In the genomic region with DNA sequence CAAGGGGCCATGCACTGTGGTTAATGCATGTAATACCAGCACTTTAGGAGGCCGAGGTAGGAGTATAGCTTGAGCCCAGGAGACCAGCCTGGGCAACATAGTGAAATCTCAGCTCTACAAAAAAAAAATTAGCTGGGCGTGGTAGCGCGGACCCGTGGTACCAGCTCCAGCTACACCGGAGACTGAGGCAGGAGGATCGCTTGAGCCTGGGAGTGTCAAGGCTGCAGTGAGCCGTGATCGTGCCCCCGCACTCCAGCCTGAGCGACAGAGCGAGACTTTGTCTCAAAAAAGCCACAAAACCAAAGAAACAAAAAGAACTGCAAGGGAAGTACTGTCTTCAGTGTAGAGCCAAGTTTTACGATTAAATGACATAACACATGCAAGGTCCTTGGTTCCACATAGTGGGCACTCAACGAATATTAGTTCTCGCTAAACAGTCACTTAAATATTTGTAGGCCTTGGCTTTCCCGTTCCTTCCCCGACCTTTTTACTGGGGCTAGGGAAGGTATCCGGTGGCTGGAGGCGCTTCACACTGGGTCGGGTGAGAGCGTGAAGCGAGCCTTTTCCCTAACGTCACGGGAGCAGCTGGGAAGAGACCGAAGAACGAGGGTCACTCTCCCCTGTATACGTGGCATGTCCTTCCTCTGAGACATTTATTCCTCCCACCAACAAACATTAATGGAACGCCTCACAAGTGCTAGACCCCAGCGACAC, we compare ENCODE assay signal across 1 cellular context.
TF ChIP-seq lines count a peak whose summit lies in the region.

No MANE protein-coding gene starts in this region.

TF ChIP-seq in HepG2, 621 proteins besides CTCF, POLR2A, EP300 and RAD21:
- TF ChIP-seq ZBTB20 (CRISPR knock-in tag; IDR thresholded peaks at IDR 0.05; ENCODE audit: borderline replicate concordance, low read depth) (peak; percentile 0; the same call in 1 of the 2 replicates), MIER3 (CRISPR knock-in tag; IDR thresholded peaks at IDR 0.05; ENCODE audit: borderline replicate concordance) (0 out of 2 replicates have a peak, but pooled peaks have one; percentile 2), ZNF354B (CRISPR knock-in tag; IDR thresholded peaks at IDR 0.05) (0 out of 2 replicates have a peak, but pooled peaks have one; percentile 53), SNAPC2 (CRISPR knock-in tag; IDR thresholded peaks at IDR 0.05) (0 out of 2 replicates have a peak, but pooled peaks have one; percentile 34), ZNF557 (CRISPR knock-in tag; IDR thresholded peaks at IDR 0.05) (no peak), ZFP37 (CRISPR knock-in tag; IDR thresholded peaks at IDR 0.05; ENCODE audit: borderline replicate concordance) (no peak), TEAD3 (CRISPR knock-in tag; optimal IDR thresholded peaks at IDR 0.05; ENCODE audit: borderline replicate concordance) (peak; percentile 12), ZNF775 (CRISPR knock-in tag; IDR thresholded peaks at IDR 0.05; ENCODE audit: borderline replicate concordance) (peak; percentile 54; the same call in 1 of the 2 replicates), SMAD1 (CRISPR knock-in tag; IDR thresholded peaks at IDR 0.05; ENCODE audit: borderline replicate concordance, low read depth) (peak; percentile 37; the same call in 1 of the 2 replicates), ZBTB38 (CRISPR knock-in tag; IDR thresholded peaks at IDR 0.05) (peak; percentile 99), ZNF430 (CRISPR knock-in tag; IDR thresholded peaks at IDR 0.05) (0 out of 2 replicates have a peak, but pooled peaks have one; percentile 35), SAFB2 (CRISPR knock-in tag; IDR thresholded peaks at IDR 0.05; ENCODE audit: borderline replicate concordance, low read depth) (no peak), PRPF4 (IDR thresholded peaks at IDR 0.05; ENCODE audit: low read depth, low read length, poor library complexity, severe bottlenecking) (peak; percentile 88), HES4 (CRISPR knock-in tag; IDR thresholded peaks at IDR 0.05; ENCODE audit: borderline replicate concordance) (0 out of 2 replicates have a peak, but pooled peaks have one; percentile 63), ZNF235 (CRISPR knock-in tag; IDR thresholded peaks at IDR 0.05; ENCODE audit: borderline replicate concordance) (no peak), ZNF317 (CRISPR knock-in tag; IDR thresholded peaks at IDR 0.05) (no peak), ZNF563 (CRISPR knock-in tag; IDR thresholded peaks at IDR 0.05) (0 out of 2 replicates have a peak, but pooled peaks have one; percentile 12), KDM5B (CRISPR knock-in tag; IDR thresholded peaks at IDR 0.05; ENCODE audit: borderline replicate concordance) (0 out of 2 replicates have a peak, but pooled peaks have one; percentile 17), TMF1 (CRISPR knock-in tag; IDR thresholded peaks at IDR 0.05; ENCODE audit: low read depth) (0 out of 2 replicates have a peak, but pooled peaks have one; percentile 44)
- TF ChIP-seq, protein P1, sequence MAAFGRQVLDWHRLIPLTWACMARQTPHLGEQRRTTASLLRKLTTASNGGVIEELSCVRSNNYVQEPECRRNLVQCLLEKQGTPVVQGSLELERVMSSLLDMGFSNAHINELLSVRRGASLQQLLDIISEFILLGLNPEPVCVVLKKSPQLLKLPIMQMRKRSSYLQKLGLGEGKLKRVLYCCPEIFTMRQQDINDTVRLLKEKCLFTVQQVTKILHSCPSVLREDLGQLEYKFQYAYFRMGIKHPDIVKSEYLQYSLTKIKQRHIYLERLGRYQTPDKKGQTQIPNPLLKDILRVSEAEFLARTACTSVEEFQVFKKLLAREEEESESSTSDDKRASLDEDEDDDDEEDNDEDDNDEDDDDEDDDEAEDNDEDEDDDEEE (CRISPR knock-in tag; IDR thresholded peaks at IDR 0.05) = 0 out of 2 replicates have a peak, but pooled peaks have one; percentile 66
- TF ChIP-seq, protein P2, sequence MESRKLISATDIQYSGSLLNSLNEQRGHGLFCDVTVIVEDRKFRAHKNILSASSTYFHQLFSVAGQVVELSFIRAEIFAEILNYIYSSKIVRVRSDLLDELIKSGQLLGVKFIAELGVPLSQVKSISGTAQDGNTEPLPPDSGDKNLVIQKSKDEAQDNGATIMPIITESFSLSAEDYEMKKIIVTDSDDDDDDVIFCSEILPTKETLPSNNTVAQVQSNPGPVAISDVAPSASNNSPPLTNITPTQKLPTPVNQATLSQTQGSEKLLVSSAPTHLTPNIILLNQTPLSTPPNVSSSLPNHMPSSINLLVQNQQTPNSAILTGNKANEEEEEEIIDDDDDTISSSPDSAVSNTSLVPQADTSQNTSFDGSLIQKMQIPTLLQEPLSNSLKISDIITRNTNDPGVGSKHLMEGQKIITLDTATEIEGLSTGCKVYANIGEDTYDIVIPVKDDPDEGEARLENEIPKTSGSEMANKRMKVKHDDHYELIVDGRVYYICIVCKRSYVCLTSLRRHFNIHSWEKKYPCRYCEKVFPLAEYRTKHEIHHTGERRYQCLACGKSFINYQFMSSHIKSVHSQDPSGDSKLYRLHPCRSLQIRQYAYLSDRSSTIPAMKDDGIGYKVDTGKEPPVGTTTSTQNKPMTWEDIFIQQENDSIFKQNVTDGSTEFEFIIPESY (CRISPR knock-in tag; IDR thresholded peaks at IDR 0.05) = 0 out of 2 replicates have a peak, but pooled peaks have one; percentile 4
- TF ChIP-seq, protein P3, sequence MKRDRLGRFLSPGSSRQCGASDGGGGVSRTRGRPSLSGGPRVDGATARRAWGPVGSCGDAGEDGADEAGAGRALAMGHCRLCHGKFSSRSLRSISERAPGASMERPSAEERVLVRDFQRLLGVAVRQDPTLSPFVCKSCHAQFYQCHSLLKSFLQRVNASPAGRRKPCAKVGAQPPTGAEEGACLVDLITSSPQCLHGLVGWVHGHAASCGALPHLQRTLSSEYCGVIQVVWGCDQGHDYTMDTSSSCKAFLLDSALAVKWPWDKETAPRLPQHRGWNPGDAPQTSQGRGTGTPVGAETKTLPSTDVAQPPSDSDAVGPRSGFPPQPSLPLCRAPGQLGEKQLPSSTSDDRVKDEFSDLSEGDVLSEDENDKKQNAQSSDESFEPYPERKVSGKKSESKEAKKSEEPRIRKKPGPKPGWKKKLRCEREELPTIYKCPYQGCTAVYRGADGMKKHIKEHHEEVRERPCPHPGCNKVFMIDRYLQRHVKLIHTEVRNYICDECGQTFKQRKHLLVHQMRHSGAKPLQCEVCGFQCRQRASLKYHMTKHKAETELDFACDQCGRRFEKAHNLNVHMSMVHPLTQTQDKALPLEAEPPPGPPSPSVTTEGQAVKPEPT (CRISPR knock-in tag; IDR thresholded peaks at IDR 0.05; ENCODE audit: low read depth) = 0 out of 2 replicates have a peak, but pooled peaks have one; percentile 5
- TF ChIP-seq, protein P4, sequence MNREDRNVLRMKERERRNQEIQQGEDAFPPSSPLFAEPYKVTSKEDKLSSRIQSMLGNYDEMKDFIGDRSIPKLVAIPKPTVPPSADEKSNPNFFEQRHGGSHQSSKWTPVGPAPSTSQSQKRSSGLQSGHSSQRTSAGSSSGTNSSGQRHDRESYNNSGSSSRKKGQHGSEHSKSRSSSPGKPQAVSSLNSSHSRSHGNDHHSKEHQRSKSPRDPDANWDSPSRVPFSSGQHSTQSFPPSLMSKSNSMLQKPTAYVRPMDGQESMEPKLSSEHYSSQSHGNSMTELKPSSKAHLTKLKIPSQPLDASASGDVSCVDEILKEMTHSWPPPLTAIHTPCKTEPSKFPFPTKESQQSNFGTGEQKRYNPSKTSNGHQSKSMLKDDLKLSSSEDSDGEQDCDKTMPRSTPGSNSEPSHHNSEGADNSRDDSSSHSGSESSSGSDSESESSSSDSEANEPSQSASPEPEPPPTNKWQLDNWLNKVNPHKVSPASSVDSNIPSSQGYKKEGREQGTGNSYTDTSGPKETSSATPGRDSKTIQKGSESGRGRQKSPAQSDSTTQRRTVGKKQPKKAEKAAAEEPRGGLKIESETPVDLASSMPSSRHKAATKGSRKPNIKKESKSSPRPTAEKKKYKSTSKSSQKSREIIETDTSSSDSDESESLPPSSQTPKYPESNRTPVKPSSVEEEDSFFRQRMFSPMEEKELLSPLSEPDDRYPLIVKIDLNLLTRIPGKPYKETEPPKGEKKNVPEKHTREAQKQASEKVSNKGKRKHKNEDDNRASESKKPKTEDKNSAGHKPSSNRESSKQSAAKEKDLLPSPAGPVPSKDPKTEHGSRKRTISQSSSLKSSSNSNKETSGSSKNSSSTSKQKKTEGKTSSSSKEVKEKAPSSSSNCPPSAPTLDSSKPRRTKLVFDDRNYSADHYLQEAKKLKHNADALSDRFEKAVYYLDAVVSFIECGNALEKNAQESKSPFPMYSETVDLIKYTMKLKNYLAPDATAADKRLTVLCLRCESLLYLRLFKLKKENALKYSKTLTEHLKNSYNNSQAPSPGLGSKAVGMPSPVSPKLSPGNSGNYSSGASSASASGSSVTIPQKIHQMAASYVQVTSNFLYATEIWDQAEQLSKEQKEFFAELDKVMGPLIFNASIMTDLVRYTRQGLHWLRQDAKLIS (CRISPR knock-in tag; IDR thresholded peaks at IDR 0.05) = no peak
- TF ChIP-seq, protein P5, sequence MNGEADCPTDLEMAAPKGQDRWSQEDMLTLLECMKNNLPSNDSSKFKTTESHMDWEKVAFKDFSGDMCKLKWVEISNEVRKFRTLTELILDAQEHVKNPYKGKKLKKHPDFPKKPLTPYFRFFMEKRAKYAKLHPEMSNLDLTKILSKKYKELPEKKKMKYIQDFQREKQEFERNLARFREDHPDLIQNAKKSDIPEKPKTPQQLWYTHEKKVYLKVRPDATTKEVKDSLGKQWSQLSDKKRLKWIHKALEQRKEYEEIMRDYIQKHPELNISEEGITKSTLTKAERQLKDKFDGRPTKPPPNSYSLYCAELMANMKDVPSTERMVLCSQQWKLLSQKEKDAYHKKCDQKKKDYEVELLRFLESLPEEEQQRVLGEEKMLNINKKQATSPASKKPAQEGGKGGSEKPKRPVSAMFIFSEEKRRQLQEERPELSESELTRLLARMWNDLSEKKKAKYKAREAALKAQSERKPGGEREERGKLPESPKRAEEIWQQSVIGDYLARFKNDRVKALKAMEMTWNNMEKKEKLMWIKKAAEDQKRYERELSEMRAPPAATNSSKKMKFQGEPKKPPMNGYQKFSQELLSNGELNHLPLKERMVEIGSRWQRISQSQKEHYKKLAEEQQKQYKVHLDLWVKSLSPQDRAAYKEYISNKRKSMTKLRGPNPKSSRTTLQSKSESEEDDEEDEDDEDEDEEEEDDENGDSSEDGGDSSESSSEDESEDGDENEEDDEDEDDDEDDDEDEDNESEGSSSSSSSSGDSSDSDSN (CRISPR knock-in tag; IDR thresholded peaks at IDR 0.05) = no peak
- TF ChIP-seq, protein P6, sequence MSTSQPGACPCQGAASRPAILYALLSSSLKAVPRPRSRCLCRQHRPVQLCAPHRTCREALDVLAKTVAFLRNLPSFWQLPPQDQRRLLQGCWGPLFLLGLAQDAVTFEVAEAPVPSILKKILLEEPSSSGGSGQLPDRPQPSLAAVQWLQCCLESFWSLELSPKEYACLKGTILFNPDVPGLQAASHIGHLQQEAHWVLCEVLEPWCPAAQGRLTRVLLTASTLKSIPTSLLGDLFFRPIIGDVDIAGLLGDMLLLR (CRISPR knock-in tag; IDR thresholded peaks at IDR 0.05) = 0 out of 2 replicates have a peak, but pooled peaks have one; percentile 35
- TF ChIP-seq, protein P7, sequence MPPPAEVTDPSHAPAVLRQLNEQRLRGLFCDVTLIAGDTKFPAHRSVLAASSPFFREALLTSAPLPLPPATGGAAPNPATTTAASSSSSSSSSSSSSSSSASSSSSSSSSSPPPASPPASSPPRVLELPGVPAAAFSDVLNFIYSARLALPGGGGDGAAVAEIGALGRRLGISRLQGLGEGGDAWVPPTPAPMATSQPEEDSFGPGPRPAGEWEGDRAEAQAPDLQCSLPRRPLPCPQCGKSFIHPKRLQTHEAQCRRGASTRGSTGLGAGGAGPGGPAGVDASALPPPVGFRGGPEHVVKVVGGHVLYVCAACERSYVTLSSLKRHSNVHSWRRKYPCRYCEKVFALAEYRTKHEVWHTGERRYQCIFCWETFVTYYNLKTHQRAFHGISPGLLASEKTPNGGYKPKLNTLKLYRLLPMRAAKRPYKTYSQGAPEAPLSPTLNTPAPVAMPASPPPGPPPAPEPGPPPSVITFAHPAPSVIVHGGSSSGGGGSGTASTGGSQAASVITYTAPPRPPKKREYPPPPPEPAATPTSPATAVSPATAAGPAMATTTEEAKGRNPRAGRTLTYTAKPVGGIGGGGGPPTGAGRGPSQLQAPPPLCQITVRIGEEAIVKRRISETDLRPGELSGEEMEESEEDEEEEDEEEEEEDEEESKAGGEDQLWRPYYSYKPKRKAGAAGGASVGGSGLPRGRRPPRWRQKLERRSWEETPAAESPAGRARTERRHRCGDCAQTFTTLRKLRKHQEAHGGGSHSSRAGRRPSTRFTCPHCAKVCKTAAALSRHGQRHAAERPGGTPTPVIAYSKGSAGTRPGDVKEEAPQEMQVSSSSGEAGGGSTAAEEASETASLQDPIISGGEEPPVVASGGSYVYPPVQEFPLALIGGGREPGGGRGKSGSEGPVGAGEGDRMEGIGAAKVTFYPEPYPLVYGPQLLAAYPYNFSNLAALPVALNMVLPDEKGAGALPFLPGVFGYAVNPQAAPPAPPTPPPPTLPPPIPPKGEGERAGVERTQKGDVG (CRISPR knock-in tag; IDR thresholded peaks at IDR 0.05; ENCODE audit: borderline replicate concordance) = peak; percentile 48; the same call in 1 of the 2 replicates
- TF ChIP-seq, protein P8, sequence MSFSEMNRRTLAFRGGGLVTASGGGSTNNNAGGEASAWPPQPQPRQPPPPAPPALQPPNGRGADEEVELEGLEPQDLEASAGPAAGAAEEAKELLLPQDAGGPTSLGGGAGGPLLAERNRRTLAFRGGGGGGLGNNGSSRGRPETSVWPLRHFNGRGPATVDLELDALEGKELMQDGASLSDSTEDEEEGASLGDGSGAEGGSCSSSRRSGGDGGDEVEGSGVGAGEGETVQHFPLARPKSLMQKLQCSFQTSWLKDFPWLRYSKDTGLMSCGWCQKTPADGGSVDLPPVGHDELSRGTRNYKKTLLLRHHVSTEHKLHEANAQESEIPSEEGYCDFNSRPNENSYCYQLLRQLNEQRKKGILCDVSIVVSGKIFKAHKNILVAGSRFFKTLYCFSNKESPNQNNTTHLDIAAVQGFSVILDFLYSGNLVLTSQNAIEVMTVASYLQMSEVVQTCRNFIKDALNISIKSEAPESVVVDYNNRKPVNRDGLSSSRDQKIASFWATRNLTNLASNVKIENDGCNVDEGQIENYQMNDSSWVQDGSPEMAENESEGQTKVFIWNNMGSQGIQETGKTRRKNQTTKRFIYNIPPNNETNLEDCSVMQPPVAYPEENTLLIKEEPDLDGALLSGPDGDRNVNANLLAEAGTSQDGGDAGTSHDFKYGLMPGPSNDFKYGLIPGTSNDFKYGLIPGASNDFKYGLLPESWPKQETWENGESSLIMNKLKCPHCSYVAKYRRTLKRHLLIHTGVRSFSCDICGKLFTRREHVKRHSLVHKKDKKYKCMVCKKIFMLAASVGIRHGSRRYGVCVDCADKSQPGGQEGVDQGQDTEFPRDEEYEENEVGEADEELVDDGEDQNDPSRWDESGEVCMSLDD (CRISPR knock-in tag; IDR thresholded peaks at IDR 0.05; ENCODE audit: borderline replicate concordance) = no peak
- TF ChIP-seq, protein P9, sequence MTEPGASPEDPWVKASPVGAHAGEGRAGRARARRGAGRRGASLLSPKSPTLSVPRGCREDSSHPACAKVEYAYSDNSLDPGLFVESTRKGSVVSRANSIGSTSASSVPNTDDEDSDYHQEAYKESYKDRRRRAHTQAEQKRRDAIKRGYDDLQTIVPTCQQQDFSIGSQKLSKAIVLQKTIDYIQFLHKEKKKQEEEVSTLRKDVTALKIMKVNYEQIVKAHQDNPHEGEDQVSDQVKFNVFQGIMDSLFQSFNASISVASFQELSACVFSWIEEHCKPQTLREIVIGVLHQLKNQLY (CRISPR knock-in tag; IDR thresholded peaks at IDR 0.05) = no peak
